In genomic region chr2:163474319-163474744, GRCh38 we compare ENCODE assay signal across 8 cellular contexts.
"Had no signal": no experiment of that assay in that cellular context is flagged by ENCODE, and none has a peak within 500 bp of the region (broad histone marks: within the 10 kb centered on the region; RNA-seq: fewer than 3 reads in every experiment).

No MANE protein-coding gene starts in this region.

- DNase-seq: GM23248, GOT3, H9, HCEC 1CT, KBM-7 had no signal

- H3K4me3 Mint-ChIP-seq: H9, IgD-negative memory B cell had no signal

- FAIRE-seq: H54, HTR-8/SVneo had no signal

- H3K9ac ChIP-seq: GM23248 had no signal

- H3K36me3 Mint-ChIP-seq: IgD-negative memory B cell had no signal

- H3K9me3 Mint-ChIP-seq: H9, IgD-negative memory B cell had no signal

- H2AFZ ChIP-seq: GM23248 had no signal

- H3K27ac ChIP-seq: GM23248 had no signal

- H3K27me3 Mint-ChIP-seq: IgD-negative memory B cell had no signal

- H3K27ac Mint-ChIP-seq: H9, IgD-negative memory B cell had no signal

- H3K4me3 ChIP-seq: GM23248 had no signal

- H3K4me1 Mint-ChIP-seq: IgD-negative memory B cell had no signal
